13 cellular contexts compared by ENCODE assay signal in genomic region chr5:149543361-149544198, GRCh38. TPM values are rescaled to one million over a fixed set of nuclear protein-coding genes. Genes with fewer than 3 reads are reported as not detected.
A peak's percentile ranks its signal among the peaks of the same experiment; 100 is the strongest.
DNase-seq lines count a peak whose midpoint lies in the region; ATAC-seq and TF ChIP-seq lines count a peak whose summit lies in the region.
"Had no signal": no experiment of that assay in that cellular context is flagged by ENCODE, and none has a peak within 500 bp of the region (broad histone marks: within the 10 kb centered on the region; RNA-seq: fewer than 3 reads in every experiment).

No MANE protein-coding gene starts in this region.

- H3K9me3 Mint-ChIP-seq in chondrocyte (ENCODE audit: low read depth), result no peaks in the 10 kb centered on the region
- H3K9me3 Mint-ChIP-seq in memory B cell, result no peaks in the 10 kb centered on the region

- H3K9me3 ChIP-seq in suprapubic skin, result no peaks in the 10 kb centered on the region
- no peaks in the 10 kb centered on the region for H3K9me3 ChIP-seq in aorta (ENCODE audit: control insufficient read depth, low read length)

- no peak for TF ChIP-seq POLR2A in suprapubic skin (IDR thresholded peaks at IDR 0.05)

- ATAC-seq in memory B cell (ENCODE audit: low read depth), result no peak
- no peak for ATAC-seq in aorta (ENCODE audit: low FRiP score)

- TF ChIP-seq CTCF in chondrocyte (IDR thresholded peaks at IDR 0.05) (no peak), suprapubic skin (IDR thresholded peaks at IDR 0.05) (no peak)

- intact Hi-C loops in aorta (cut with DNase I), result loop anchor here in 1 of 2 donors (5.0 kb wide), 1 partner anchor 46 kb away; no protein-coding TSS in a partner anchor

- H3K27me3 Mint-ChIP-seq in chondrocyte (ENCODE audit: low read depth) (no peaks in the 10 kb centered on the region), memory B cell (no peaks in the 10 kb centered on the region)

- H3K36me3 ChIP-seq in suprapubic skin (peaks cover 17% of the 10 kb centered on the region), aorta (ENCODE audit: control insufficient read depth in 1 of 2, insufficient read depth in 2 of 2, low read length in 1 of 2) (no peaks in the 10 kb centered on the region), H7 (replicated peaks; ENCODE audit: control insufficient read depth, insufficient read depth, low read length) (peaks cover 17% of the 10 kb centered on the region)

- H3K4me3 Mint-ChIP-seq in chondrocyte (ENCODE audit: unreplicated experiment) (no peak overlapping the region), memory B cell (no peak overlapping the region)

- no peaks in the 10 kb centered on the region for H3K27me3 ChIP-seq in suprapubic skin
- H3K27me3 ChIP-seq in aorta (ENCODE audit: control insufficient read depth in 1 of 2, insufficient read depth in 2 of 2, low read length in 1 of 2), result no peaks in the 10 kb centered on the region
- no peaks in the 10 kb centered on the region for H3K27me3 ChIP-seq in H7 (ENCODE audit: control insufficient read depth, insufficient read depth, low read length)
- H3K27me3 ChIP-seq: brain microvascular endothelial cell had no signal

- WGBS in suprapubic skin, result 37% methylated on average over 8 of the region's 8 CpGs
- WGBS in aorta, 2 donors, result 11 to 15% methylated on average over 8 of the region's 8 CpGs

- H3K4me3 ChIP-seq in suprapubic skin, result peak overlapping the region; percentile 3
- no peak overlapping the region for H3K4me3 ChIP-seq in aorta (ENCODE audit: low read length in 2 of 2)
- H3K4me3 ChIP-seq in H7 (ENCODE audit: insufficient read depth, low read depth, low read length), result no peak overlapping the region

- H3K4me1 ChIP-seq in suprapubic skin, result peaks cover 91% of the 10 kb centered on the region
- no peaks in the 10 kb centered on the region for H3K4me1 ChIP-seq in aorta (ENCODE audit: control insufficient read depth in 1 of 2, insufficient read depth in 2 of 2, low read length in 2 of 2)

- DNase-seq in NCI-H82 (lab: John Stamatoyannopoulos, UW) (peak; percentile 33), NCI-H82 treated with DMSO at 0.1 percent for 48 hours (lab: John Stamatoyannopoulos, UW; ENCODE audit: unreplicated experiment) (no peak), chondrocyte (ENCODE audit: low spot score) (no peak), memory B cell (ENCODE audit: low spot score in 2 of 2) (no peak), suprapubic skin (ENCODE audit: low spot score in 2 of 2) (no peak), aorta (no peak), NCI-H774 (lab: John Stamatoyannopoulos, UW) (no peak), H7 (no peak)
- DNase-seq: 8988T, brain microvascular endothelial cell, hippocampal formation, NCI-H1105 had no signal

- peaks cover 12% of the 10 kb centered on the region for H3K36me3 Mint-ChIP-seq in chondrocyte (ENCODE audit: low read depth)
- peaks cover 17% of the 10 kb centered on the region for H3K36me3 Mint-ChIP-seq in memory B cell

- TF ChIP-seq EP300 in suprapubic skin (IDR thresholded peaks at IDR 0.05), result no peak

- H3K27ac ChIP-seq in suprapubic skin (peak overlapping the region; percentile 54), aorta (ENCODE audit: low read depth in 1 of 2, low read length in 2 of 2) (peak overlapping the region in 1 of 2 donors; percentile 35)
- H3K27ac ChIP-seq: brain microvascular endothelial cell had no signal

- H3K4me1 Mint-ChIP-seq in chondrocyte (ENCODE audit: low read depth) (peaks cover 59% of the 10 kb centered on the region), memory B cell (peaks cover 23% of the 10 kb centered on the region)

- H3K27ac Mint-ChIP-seq in chondrocyte (ENCODE audit: unreplicated experiment) (peak overlapping the region; percentile 56), memory B cell (peak overlapping the region; percentile 68)

RNA-seq across cellular contexts. Expression of gene CSNK1A1, which starts 7.7 kb away (rescaled TPM):
- 214 to 227 TPM (median 224 TPM) in 3 replicates for total RNA-seq in chondrocyte
- 100 to 1,000 TPM; 273 to 365 (median 320) TPM for total RNA-seq in suprapubic skin
- 100 to 1,000 TPM; 226 to 242 TPM for total RNA-seq in aorta
- polyA plus RNA-seq in aorta, result 100 to 1,000 TPM; 100 to 103 TPM
- total RNA-seq in H7 (2014; rRNA removed; shearing (Covaris generic)), result 220 and 262 TPM in 2 replicates

RNA-seq across cellular contexts. Expression of gene ARHGEF37, which starts 37.7 kb away (rescaled TPM):
- total RNA-seq in chondrocyte, result 5.8 to 16.8 TPM (median 6.0 TPM) in 3 replicates
- total RNA-seq in suprapubic skin, result 10 to 100 TPM; 45.4 to 75.3 (median 65.3) TPM
- 10 to 100 TPM in 1 of 2 donors, 1 to 10 TPM in 1; 9.7 to 18.0 TPM for total RNA-seq in aorta
- polyA plus RNA-seq in aorta, result 1 to 10 TPM; 2.7 to 8.8 TPM
- 0.14 and 0.26 TPM in 2 replicates for total RNA-seq in H7 (2014; rRNA removed; shearing (Covaris generic))
- total RNA-seq: G401 had no signal
